ENCODE assay signal across 7 cellular contexts in the genomic region with DNA sequence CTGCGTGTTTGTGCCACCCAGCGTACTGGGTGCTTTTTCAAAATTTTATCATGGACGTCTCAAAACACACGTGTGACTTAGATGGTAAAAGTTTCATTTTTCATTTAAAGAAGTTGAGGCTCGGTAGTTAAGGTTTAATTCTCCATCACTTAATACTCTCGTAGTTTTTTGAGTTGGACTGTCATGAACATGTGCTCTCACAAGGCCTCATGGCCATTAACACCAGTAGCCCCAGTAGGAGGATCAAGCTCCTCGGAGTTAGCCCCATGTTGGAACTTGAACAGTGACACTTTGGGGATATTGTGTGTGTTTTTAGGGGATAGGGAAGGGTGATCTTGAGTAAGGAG. TPM values are rescaled to one million over a fixed set of nuclear protein-coding genes. Genes with fewer than 3 reads are reported as not detected.
DNase-seq lines count a peak whose midpoint lies in the region; ATAC-seq and TF ChIP-seq lines count a peak whose summit lies in the region.

No MANE protein-coding gene starts in this region.

- POLR2A ChIA-PET in HCT116 (lab: Charles Lee) = interaction anchor here (1.6 kb wide), 1 partner anchor 32 kb away, joined by 3 read pairs; no protein-coding TSS in a partner anchor

- no peaks in the 10 kb centered on the region for H3K9me3 ChIP-seq in HCT116 (ENCODE audit: control insufficient read depth in 1 of 2, insufficient read depth in 1 of 2, low read depth in 1 of 2, low read length in 2 of 2)
- H3K9me3 ChIP-seq in WERI-Rb-1 (ENCODE audit: severe bottlenecking) = no peaks in the 10 kb centered on the region
- no peaks in the 10 kb centered on the region for H3K9me3 ChIP-seq in right cardiac atrium (ENCODE audit: control insufficient read depth, low read length)
- H3K9me3 ChIP-seq in spleen = no peaks in the 10 kb centered on the region

- TF ChIP-seq RAD21 in HCT116 (IDR thresholded peaks at IDR 0.05; ENCODE audit: low read depth) = no peak

- 22% methylated on average over 7 of the region's 7 CpGs for WGBS in right cardiac atrium
- WGBS in spleen, 5 donors = 33 to 49% (median 39%) methylated on average over 7 of the region's 7 CpGs

- H3K4me1 ChIP-seq in HCT116 (ENCODE audit: control insufficient read depth in 1 of 2, insufficient read depth in 2 of 2, low read length in 2 of 2) = peaks cover 7 to 23% of the 10 kb centered on the region in 2 experiments
- no peaks in the 10 kb centered on the region for H3K4me1 ChIP-seq in right cardiac atrium (ENCODE audit: control insufficient read depth, insufficient read depth, low read length)
- peaks cover 0 to 30% (median 14%) of the 10 kb centered on the region in 6 donors for H3K4me1 ChIP-seq in spleen

- H4K20me1 ChIP-seq in HCT116 (ENCODE audit: insufficient read depth) = no peaks in the 10 kb centered on the region

- peak overlapping the region; percentile 43 for H3K9ac ChIP-seq in HCT116 (ENCODE audit: low read length)

- no peaks in the 10 kb centered on the region for H3K36me3 ChIP-seq in HCT116 (ENCODE audit: control insufficient read depth in 1 of 2, insufficient read depth in 2 of 2, low read length in 2 of 2)
- no peaks in the 10 kb centered on the region for H3K36me3 ChIP-seq in WERI-Rb-1
- no peaks in the 10 kb centered on the region for H3K36me3 ChIP-seq in spleen

- intact Hi-C loops in HCT116 (cut with micrococcal nuclease) = no loop called here
- intact Hi-C loops in right cardiac atrium (cut with DNase I) = loop anchor here in 2 of 4 donors (5.0 kb wide), 2 partner anchors 42 to 87 kb away; no protein-coding TSS in a partner anchor
- intact Hi-C loops in spleen (cut with DNase I; ENCODE audit: low total_unique reads) = loop anchor here (5.0 kb wide), 1 partner anchor 42 kb away; no protein-coding TSS in a partner anchor

- H3K79me2 ChIP-seq in HCT116 (ENCODE audit: insufficient read depth, low read length) = peaks cover 4% of the 10 kb centered on the region; the same call in 1 of the 2 replicates

- ATAC-seq in HCT116 (no peak), right cardiac atrium (no peak), GM18520 (IDR thresholded peaks at IDR 0.05; ENCODE audit: unreplicated experiment) (no peak), GM18498 (IDR thresholded peaks at IDR 0.05; ENCODE audit: unreplicated experiment) (no peak)

- no peaks in the 10 kb centered on the region for H3K9me2 ChIP-seq in HCT116 (ENCODE audit: insufficient read depth)

- H3K4me2 ChIP-seq in HCT116 (ENCODE audit: low read length) = peak overlapping the region; percentile 96

- H3K4me3 ChIP-seq in HCT116 (replicated peaks in 1 of 2; ENCODE audit: low read depth in 1 of 2, low read length in 2 of 2) (peak overlapping the region in 1 of 2 experiments; percentile 39; a peak in 3 of 4 replicates), WERI-Rb-1 (ENCODE audit: low read depth, low read length) (peak overlapping the region; percentile 70), right cardiac atrium (ENCODE audit: low read length) (peak overlapping the region; percentile 49), spleen (peak overlapping the region; percentile 47 to 75 (median 64))

- no peak overlapping the region for H3K27ac ChIP-seq in HCT116 (ENCODE audit: low read depth, low read length)
- H3K27ac ChIP-seq in WERI-Rb-1 = peak overlapping the region; percentile 93
- peak overlapping the region; percentile 66 for H3K27ac ChIP-seq in right cardiac atrium (ENCODE audit: low read length)
- peak overlapping the region; percentile 77 to 92 (median 88) for H3K27ac ChIP-seq in spleen

- TF ChIP-seq POLR2A in HCT116 (IDR thresholded peaks at IDR 0.05; ENCODE audit: borderline replicate concordance, extremely low read depth, insufficient read depth, insufficient read length) (no peak), spleen (IDR thresholded peaks at IDR 0.05) (no peak)

- TF ChIP-seq CTCF in HCT116 (IDR thresholded peaks at IDR 0.05 in 2 of 3, conservative IDR thresholded peaks at IDR 0.05 in 1 of 3; ENCODE audit: borderline replicate concordance in 1 of 3, insufficient read depth in 1 of 3, low read depth in 2 of 3, low read length in 2 of 3) = no peak
- TF ChIP-seq CTCF in WERI-Rb-1 (IDR thresholded peaks at IDR 0.05; ENCODE audit: low read depth, low read length) = no peak
- no peak for TF ChIP-seq CTCF in spleen (IDR thresholded peaks at IDR 0.05 in 8 of 11, conservative IDR thresholded peaks at IDR 0.05 in 3 of 11)

- H3K27me3 ChIP-seq in HCT116 (ENCODE audit: insufficient read depth, low read length) (no peaks in the 10 kb centered on the region), WERI-Rb-1 (ENCODE audit: insufficient read depth, low read depth, severe bottlenecking) (no peaks in the 10 kb centered on the region), right cardiac atrium (ENCODE audit: control insufficient read depth, insufficient read depth) (no peaks in the 10 kb centered on the region), spleen (replicated peaks in 1 of 7) (no peaks in the 10 kb centered on the region)

- H2AFZ ChIP-seq in HCT116 (ENCODE audit: low read depth, low read length, poor library complexity, severe bottlenecking) = no peak overlapping the region

- BruUV-seq in HCT116 (replicated peaks; lab: Mats Ljungman, UMichigan) = no TSS peak

- no peak for DNase-seq in HCT116 (ENCODE audit: low read depth, low spot score)
- no peak for DNase-seq in WERI-Rb-1
- DNase-seq in right cardiac atrium = no peak
- DNase-seq in spleen = no peak
- DNase-seq in stimulated activated CD4-positive, alpha-beta T cell treated with anti-CD3 and anti-CD28 coated beads, Interleukin-2, amount 100 ng/mL, for 48 hours = no peak

- CTCF ChIA-PET in HCT116 (lab: Charles Lee) = no interaction called here

- RAD21 ChIA-PET in HCT116 (lab: Charles Lee; ENCODE audit: low non-redundant PET in 1 of 2, low total read pairs in 2 of 2, uncharacterized antibody in 2 of 2, unreplicated experiment in 2 of 2) = no interaction called here

TF ChIP-seq in HCT116, 20 proteins besides CTCF, POLR2A, EP300 and RAD21:
- no peak for TF ChIP-seq SIN3A (IDR thresholded peaks at IDR 0.05; ENCODE audit: low read depth)
- no peak for TF ChIP-seq EZH2phosphoT487 (IDR thresholded peaks at IDR 0.05; ENCODE audit: borderline replicate concordance)
- TF ChIP-seq, protein P1, sequence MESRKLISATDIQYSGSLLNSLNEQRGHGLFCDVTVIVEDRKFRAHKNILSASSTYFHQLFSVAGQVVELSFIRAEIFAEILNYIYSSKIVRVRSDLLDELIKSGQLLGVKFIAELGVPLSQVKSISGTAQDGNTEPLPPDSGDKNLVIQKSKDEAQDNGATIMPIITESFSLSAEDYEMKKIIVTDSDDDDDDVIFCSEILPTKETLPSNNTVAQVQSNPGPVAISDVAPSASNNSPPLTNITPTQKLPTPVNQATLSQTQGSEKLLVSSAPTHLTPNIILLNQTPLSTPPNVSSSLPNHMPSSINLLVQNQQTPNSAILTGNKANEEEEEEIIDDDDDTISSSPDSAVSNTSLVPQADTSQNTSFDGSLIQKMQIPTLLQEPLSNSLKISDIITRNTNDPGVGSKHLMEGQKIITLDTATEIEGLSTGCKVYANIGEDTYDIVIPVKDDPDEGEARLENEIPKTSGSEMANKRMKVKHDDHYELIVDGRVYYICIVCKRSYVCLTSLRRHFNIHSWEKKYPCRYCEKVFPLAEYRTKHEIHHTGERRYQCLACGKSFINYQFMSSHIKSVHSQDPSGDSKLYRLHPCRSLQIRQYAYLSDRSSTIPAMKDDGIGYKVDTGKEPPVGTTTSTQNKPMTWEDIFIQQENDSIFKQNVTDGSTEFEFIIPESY (IDR thresholded peaks at IDR 0.05; ENCODE audit: extremely low read depth, insufficient replicate concordance, low read length) = no peak
- TF ChIP-seq YY1 (IDR thresholded peaks at IDR 0.05; ENCODE audit: extremely low read depth, insufficient replicate concordance, low read depth, low read length) = no peak
- TF ChIP-seq CBX3 (IDR thresholded peaks at IDR 0.05; ENCODE audit: low read depth) = no peak

RNA-seq across cellular contexts. Expression of a gene that starts 15.3 kb away (rescaled TPM):
- total RNA-seq in HCT116 (2021; ENCODE audit: unreplicated experiment) (not detected), right cardiac atrium (1 to 10 TPM in 2 of 4 donors, under 1 TPM in 2; 0.50 to 1.9 (median 1.00) TPM), spleen (1 to 10 TPM in 6 of 7 donors, under 1 TPM in 1; 0.79 to 6.2 (median 3.1) TPM)
- 0.04 TPM in 1 of 2 replicates, not detected in the other for polyA plus RNA-seq in HCT116 (2012)
- polyA plus RNA-seq in right cardiac atrium (1.0 TPM), spleen (1 to 10 TPM in 1 of 3 donors, under 1 TPM in 2; 0.32 to 1.0 (median 0.83) TPM)

RNA-seq across cellular contexts. Expression of a gene that starts 50.6 kb away (rescaled TPM):
- total RNA-seq in HCT116 (2021; ENCODE audit: unreplicated experiment) (1,077 TPM), right cardiac atrium (100 to 1,000 TPM; 251 to 327 (median 267) TPM), spleen (100 to 1,000 TPM; 133 to 424 (median 306) TPM)
- polyA plus RNA-seq in HCT116 (2012) = 595 and 601 TPM in 2 replicates
- polyA plus RNA-seq in right cardiac atrium (122 TPM), spleen (100 to 1,000 TPM; 113 to 161 (median 152) TPM)
